ENCODE assay signal across 9 cellular contexts in the genomic region with DNA sequence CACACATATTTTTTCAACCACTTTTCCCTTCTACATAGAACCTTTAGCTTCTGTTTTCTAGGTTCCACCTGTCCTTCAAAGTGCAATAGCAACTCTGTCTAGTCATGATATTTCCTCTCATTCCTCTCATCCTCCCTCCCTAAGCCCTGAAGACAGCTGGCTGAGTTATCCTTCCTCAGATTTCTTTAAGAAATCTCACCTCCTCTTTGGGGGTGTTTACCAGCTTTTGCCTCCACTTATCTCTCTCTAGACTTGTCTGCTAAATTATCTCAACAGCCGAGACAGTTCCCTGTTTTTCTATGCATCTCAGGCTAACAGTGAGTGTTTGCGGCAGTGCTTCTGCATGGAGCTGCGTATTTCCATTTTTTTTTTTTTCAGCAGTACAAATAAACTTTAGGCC. TPM values are rescaled to one million over a fixed set of nuclear protein-coding genes. Genes with fewer than 3 reads are reported as not detected.
DNase-seq lines count a peak whose midpoint lies in the region; ATAC-seq, FAIRE-seq and TF ChIP-seq lines count a peak whose summit lies in the region.
"Had no signal": no experiment of that assay in that cellular context is flagged by ENCODE, and none has a peak within 500 bp of the region (broad histone marks: within the 10 kb centered on the region; RNA-seq: fewer than 3 reads in every experiment).

No MANE protein-coding gene starts in this region.

- no peak for TF ChIP-seq CTCF in mammary epithelial cell (conservative IDR thresholded peaks at IDR 0.05 in 1 of 2, IDR thresholded peaks at IDR 0.05 in 1 of 2; ENCODE audit: extremely low read depth in 1 of 2, insufficient read depth in 1 of 2, low read depth in 1 of 2, low read length in 2 of 2)
- no peak for TF ChIP-seq CTCF in breast epithelium (IDR thresholded peaks at IDR 0.05)
- no peak for TF ChIP-seq CTCF in KMS-11 (conservative IDR thresholded peaks at IDR 0.05; ENCODE audit: low read depth, low read length)
- no peak for TF ChIP-seq CTCF in GM12878 (IDR thresholded peaks at IDR 0.05 in 2 of 3, conservative IDR thresholded peaks at IDR 0.05 in 1 of 3; ENCODE audit: control insufficient read depth in 2 of 3, extremely low read depth in 1 of 3, insufficient read depth in 1 of 3, low read depth in 3 of 3, low read length in 3 of 3)
- TF ChIP-seq CTCF in BE2C (IDR thresholded peaks at IDR 0.05; ENCODE audit: low read depth, low read length): no peak

- TF ChIP-seq POLR2A in breast epithelium (IDR thresholded peaks at IDR 0.05) (no peak), GM12878 (IDR thresholded peaks at IDR 0.05; ENCODE audit: low read depth, low read length) (no peak)

- H4K20me1 ChIP-seq in mammary epithelial cell (ENCODE audit: insufficient read depth, low read length) (no peaks in the 10 kb centered on the region), KMS-11 (ENCODE audit: insufficient read depth) (no peaks in the 10 kb centered on the region), GM12878 (ENCODE audit: control insufficient read depth, insufficient read depth) (no peaks in the 10 kb centered on the region)

- RAD21 ChIA-PET in GM12878 (lab: Charles Lee; ENCODE audit: unreplicated experiment): interaction anchor here (0.6 to 4.4 kb wide), 15 partner anchors 11 to 1271 kb away, joined by 3 to 34 read pairs (median 3); partner anchors contain the start of genes KCTD16 and YIPF5

- WGBS in mammary epithelial cell (ENCODE audit: low coverage, missing lambda C conversion rate): 100% methylated on average over 3 of the region's 3 CpGs
- WGBS in GM12878 (ENCODE audit: insufficient coverage, insufficient replicate concordance, low lambda C conversion rate, missing lambda C conversion rate): 91% methylated on average over 3 of the region's 3 CpGs
- WGBS in small intestine, 3 donors: 84 to 86% (median 84%) methylated on average over 3 of the region's 3 CpGs

- FAIRE-seq in GM12878 (lab: Jason Lieb, UNC) (no peak), small intestine (lab: Jason Lieb, UNC) (no peak)

- H3K27ac ChIP-seq in mammary epithelial cell (ENCODE audit: insufficient read depth, low read depth, low read length): no peak overlapping the region
- H3K27ac ChIP-seq in breast epithelium: no peak overlapping the region
- H3K27ac ChIP-seq in KMS-11: peak overlapping the region; percentile 33
- H3K27ac ChIP-seq in GM12878 (ENCODE audit: control insufficient read depth, insufficient read depth): peak overlapping the region; percentile 73
- H3K27ac ChIP-seq in small intestine (ENCODE audit: low read depth in 1 of 2, low read length in 1 of 2): peak overlapping the region; percentile 34 to 48

- H3K9ac ChIP-seq in mammary epithelial cell (ENCODE audit: insufficient read depth, low read length) (no peak overlapping the region), KMS-11 (no peak overlapping the region), GM12878 (ENCODE audit: control insufficient read depth, insufficient read depth, low read length) (no peak overlapping the region; the same call in 1 of the 2 replicates)

- dilution Hi-C loops in mammary epithelial cell (cut with HindIII; ENCODE audit: low sequenced_read_pairs): no loop called here

- no peak for ATAC-seq in GM12878
- ATAC-seq in HG02642 (IDR thresholded peaks at IDR 0.05; ENCODE audit: poor library complexity, unreplicated experiment): no peak
- ATAC-seq in GM19328 (IDR thresholded peaks at IDR 0.05; ENCODE audit: unreplicated experiment): no peak

- in situ Hi-C loops in mammary epithelial cell (cut with MboI; ENCODE audit: low sequenced_read_pairs in 2 of 2) (loop anchor here in 1 of 2 donors (25.0 kb wide), 1 partner anchor 1621 kb away; no protein-coding TSS in a partner anchor), GM12878 (cut with MboI) (no loop called here)

- SMC1A ChIA-PET in GM12878 (lab: Charles Lee; ENCODE audit: uncharacterized antibody, unreplicated experiment): interaction anchor here (0.6 to 4.5 kb wide), 22 partner anchors 8 to 1334 kb away, joined by 3 to 37 read pairs (median 3); partner anchors contain the start of genes KCTD16 and YIPF5

- no peak for TF ChIP-seq EP300 in GM12878 (IDR thresholded peaks at IDR 0.05; ENCODE audit: borderline replicate concordance in 1 of 2, control insufficient read depth in 1 of 2, low read depth in 2 of 2, low read length in 2 of 2)

- TF ChIP-seq RAD21 in GM12878 (IDR thresholded peaks at IDR 0.05; ENCODE audit: insufficient read depth, low read depth, low read length): no peak

- no peaks in the 10 kb centered on the region for H3K9me3 ChIP-seq in mammary epithelial cell (replicated peaks; ENCODE audit: insufficient read depth, low read length)
- H3K9me3 ChIP-seq in breast epithelium: no peaks in the 10 kb centered on the region
- H3K9me3 ChIP-seq in GM12878 (replicated peaks; ENCODE audit: control insufficient read depth, insufficient read depth, low read length): no peaks in the 10 kb centered on the region; the same call in 1 of the 3 replicates
- H3K9me3 ChIP-seq in small intestine (ENCODE audit: control insufficient read depth, low read depth): no peaks in the 10 kb centered on the region
- no peaks in the 10 kb centered on the region for H3K9me3 ChIP-seq in BE2C

- H3K4me1 ChIP-seq in mammary epithelial cell (ENCODE audit: insufficient read depth, low read length) (peaks cover 17% of the 10 kb centered on the region), breast epithelium (no peaks in the 10 kb centered on the region), KMS-11 (ENCODE audit: low read depth, poor library complexity, severe bottlenecking) (peaks cover 55% of the 10 kb centered on the region), GM12878 (ENCODE audit: control insufficient read depth, insufficient read depth, low read length) (peaks cover 42% of the 10 kb centered on the region), small intestine (ENCODE audit: control insufficient read depth in 2 of 2, insufficient read depth in 1 of 2, low read depth in 1 of 2, low read length in 1 of 2) (peaks cover 5 to 11% of the 10 kb centered on the region in 2 donors), BE2C (peaks cover 16% of the 10 kb centered on the region)

- CTCF ChIA-PET in mammary epithelial cell (lab: Charles Lee; ENCODE audit: low non-redundant PET) (no interaction called here), GM12878 (lab: Yijun Ruan, JAX) (interaction anchor here (0.6 to 3.7 kb wide), 31 partner anchors 10 to 1535 kb away, joined by 3 to 36 read pairs (median 4); partner anchors contain the start of genes KCTD16 and YIPF5)

- H3K27me3 ChIP-seq in mammary epithelial cell (ENCODE audit: insufficient read depth, low read length): peaks cover 3% of the 10 kb centered on the region
- peaks cover 0 to 3% of the 10 kb centered on the region in 2 donors for H3K27me3 ChIP-seq in breast epithelium
- no peaks in the 10 kb centered on the region for H3K27me3 ChIP-seq in KMS-11 (ENCODE audit: insufficient read depth, low read depth)
- no peaks in the 10 kb centered on the region for H3K27me3 ChIP-seq in GM12878 (replicated peaks in 1 of 2; ENCODE audit: control insufficient read depth in 2 of 2, insufficient read depth in 2 of 2, low read length in 1 of 2)
- no peaks in the 10 kb centered on the region for H3K27me3 ChIP-seq in small intestine (ENCODE audit: control insufficient read depth in 2 of 2, insufficient read depth in 2 of 2, low read length in 2 of 2)
- no peaks in the 10 kb centered on the region for H3K27me3 ChIP-seq in BE2C

- no peak overlapping the region for H3K4me3 ChIP-seq in mammary epithelial cell (replicated peaks in 1 of 3; ENCODE audit: insufficient read depth in 1 of 3, low read depth in 2 of 3, low read length in 3 of 3)
- H3K4me3 ChIP-seq in breast epithelium: no peak overlapping the region
- H3K4me3 ChIP-seq in KMS-11 (IDR thresholded peaks at IDR 0.05; ENCODE audit: insufficient read depth, low read depth, low read length): no peak overlapping the region
- no peak overlapping the region for H3K4me3 ChIP-seq in GM12878
- H3K4me3 ChIP-seq in small intestine (ENCODE audit: low read depth in 1 of 2, low read length in 2 of 2): no peak overlapping the region
- H3K4me3 ChIP-seq in BE2C (ENCODE audit: low read depth, low read length): no peak overlapping the region

- H3K4me2 ChIP-seq in mammary epithelial cell (ENCODE audit: insufficient read depth, low read depth, low read length): peak overlapping the region; percentile 63
- H3K4me2 ChIP-seq in KMS-11: peak overlapping the region; percentile 66
- H3K4me2 ChIP-seq in GM12878 (ENCODE audit: control insufficient read depth, insufficient read depth): peak overlapping the region; percentile 78

- H2AFZ ChIP-seq in mammary epithelial cell (ENCODE audit: low read depth, low read length) (peak overlapping the region; percentile 25), KMS-11 (ENCODE audit: low read depth) (peak overlapping the region; percentile 77), GM12878 (ENCODE audit: control insufficient read depth, low read depth, low read length) (peak overlapping the region; percentile 93)

- no peaks in the 10 kb centered on the region for H3K36me3 ChIP-seq in mammary epithelial cell (ENCODE audit: insufficient read depth, low read length)
- no peaks in the 10 kb centered on the region for H3K36me3 ChIP-seq in breast epithelium
- no peaks in the 10 kb centered on the region for H3K36me3 ChIP-seq in KMS-11 (ENCODE audit: insufficient read depth)
- H3K36me3 ChIP-seq in GM12878 (ENCODE audit: control insufficient read depth in 2 of 2, insufficient read depth in 2 of 2, low read length in 1 of 2): no peaks in the 10 kb centered on the region
- H3K36me3 ChIP-seq in small intestine (ENCODE audit: control insufficient read depth in 2 of 2, insufficient read depth in 2 of 2, low read length in 2 of 2): no peaks in the 10 kb centered on the region
- H3K36me3 ChIP-seq in BE2C: no peaks in the 10 kb centered on the region

- DNase-seq in mammary epithelial cell (no peak), breast epithelium (ENCODE audit: low spot score in 2 of 2) (no peak), GM12878 (ENCODE audit: low read depth, low spot score) (no peak), small intestine (no peak), BE2C (no peak)
- DNase-seq: left colon had no signal

- H3K79me2 ChIP-seq in mammary epithelial cell (ENCODE audit: insufficient read depth, low read length): no peaks in the 10 kb centered on the region
- no peaks in the 10 kb centered on the region for H3K79me2 ChIP-seq in KMS-11 (ENCODE audit: insufficient read depth, low read depth)
- H3K79me2 ChIP-seq in GM12878 (ENCODE audit: control insufficient read depth, insufficient read depth, low read length): no peaks in the 10 kb centered on the region

- POLR2A ChIA-PET in GM12878 (lab: Charles Lee): no interaction called here

- intact Hi-C loops in mammary epithelial cell (cut with micrococcal nuclease): no loop called here
- intact Hi-C loops in breast epithelium (cut with DNase I; ENCODE audit: low total_unique reads): no loop called here
- intact Hi-C loops in GM12878 (cut with micrococcal nuclease; ENCODE audit: unreplicated experiment): loop anchor here (5.0 kb wide), 2 partner anchors 214 to 1269 kb away; no protein-coding TSS in a partner anchor

- BruUV-seq in mammary epithelial cell (replicated peaks; lab: Mats Ljungman, UMichigan) (no TSS peak), GM12878 (replicated peaks; lab: Mats Ljungman, UMichigan) (no TSS peak)

RNA-seq across cellular contexts. Expression of gene KCTD16, which starts 20.8 kb away (rescaled TPM):
- total RNA-seq in mammary epithelial cell: under 1 TPM; 0.21 to 0.33 TPM
- 0.03 TPM for polyA plus RNA-seq in mammary epithelial cell
- polyA minus RNA-seq in mammary epithelial cell: not detected
- total RNA-seq in breast epithelium: under 1 TPM; under 0.01 to 0.33 (median 0.32) TPM
- total RNA-seq in GM12878 (2013; cell fraction: nucleolus; rRNA removed): 1.1 and 1.2 TPM in 2 replicates
- 0.06 and 0.11 TPM in 2 replicates for total RNA-seq in GM12878 (2014; rRNA removed)
- 0.04 and 0.14 TPM in 2 replicates for total RNA-seq in GM12878 (2014; rRNA removed; fragmentation: Illumina TruSeq; extraction: Trizol)
- 0.10 and 0.19 TPM in 2 replicates for total RNA-seq in GM12878 (2021)
- polyA plus RNA-seq in GM12878 (2011; ENCODE audit: low read depth): not detected
- 0.10 and 0.19 TPM in 2 replicates for polyA plus RNA-seq in GM12878 (2011; rRNA removed)
- 0.07 and 0.09 TPM in 2 replicates for polyA plus RNA-seq in GM12878 (2011; cell fraction: cytosol; rRNA removed)
- 0.06 and 0.16 TPM in 2 replicates for polyA plus RNA-seq in GM12878 (2011; cell fraction: nucleus; rRNA removed)
- 0.07 TPM in 1 of 2 replicates, not detected in the other for polyA plus RNA-seq in GM12878 (2012)
- 0.03 TPM in 2 replicates for polyA plus RNA-seq in GM12878 (2014; fragmentation: Illumina TruSeq; extraction: Trizol)
- polyA plus RNA-seq in GM12878 (2014; fragmentation: Nextera tagmentation; extraction: Ambion mirVana): under 1 TPM in 1 of 2 experiments, not detected in 1; 0.03 TPM
- 0.09 TPM in 2 replicates for polyA plus RNA-seq in GM12878 (2014; rRNA removed)
- not detected for polyA plus RNA-seq in GM12878 (2016; fragmentation: Nextera tagmentation; extraction: Ambion mirVana)
- 0.26 and 0.59 TPM in 2 replicates for polyA minus RNA-seq in GM12878 (2011; rRNA and poly(A)+ RNA removed)
- polyA minus RNA-seq in GM12878 (2011; cell fraction: cytosol; rRNA and poly(A)+ RNA removed): not detected in 2 replicates
- polyA minus RNA-seq in GM12878 (2011; cell fraction: nucleus; rRNA and poly(A)+ RNA removed): 0.48 and 0.60 TPM in 2 replicates
- polyA plus RNA-seq in small intestine: under 1 TPM; under 0.01 to 0.19 (median under 0.01) TPM
- 0.20 TPM for polyA plus RNA-seq in BE2C (2012; ENCODE audit: insufficient read depth, insufficient read length, low read depth)

RNA-seq across cellular contexts. Expression of gene YIPF5, which starts 21.0 kb away (rescaled TPM):
- total RNA-seq in mammary epithelial cell (10 to 100 TPM; 60.0 to 80.9 TPM), breast epithelium (10 to 100 TPM; 30.5 to 50.4 (median 49.9) TPM), GM12878 (2014; rRNA removed) (24.3 and 26.9 TPM in 2 replicates), GM12878 (2014; rRNA removed; fragmentation: Illumina TruSeq; extraction: Trizol) (33.5 and 34.0 TPM in 2 replicates), GM12878 (2021) (25.9 TPM in 2 replicates)
- polyA plus RNA-seq in mammary epithelial cell (57.4 TPM), GM12878 (2011; rRNA removed) (50.4 and 58.7 TPM in 2 replicates), GM12878 (2014; fragmentation: Illumina TruSeq; extraction: Trizol) (34.6 and 42.1 TPM in 2 replicates), GM12878 (2014; fragmentation: Nextera tagmentation; extraction: Ambion mirVana) (10 to 100 TPM; 25.4 to 47.9 TPM), GM12878 (2014; rRNA removed) (19.5 and 20.0 TPM in 2 replicates), GM12878 (2016; fragmentation: Nextera tagmentation; extraction: Ambion mirVana) (10 to 100 TPM; 41.5 to 45.5 TPM), small intestine (10 to 100 TPM; 16.1 to 19.6 (median 19.5) TPM)
- polyA minus RNA-seq in mammary epithelial cell: 9.5 TPM
- total RNA-seq in GM12878 (2013; cell fraction: nucleolus; rRNA removed): 38.0 and 42.4 TPM in 2 replicates
- 63.1 TPM for polyA plus RNA-seq in GM12878 (2011; ENCODE audit: low read depth)
- 24.5 and 41.7 TPM in 2 replicates for polyA plus RNA-seq in GM12878 (2011; cell fraction: cytosol; rRNA removed)
- 9.1 and 11.1 TPM in 2 replicates for polyA plus RNA-seq in GM12878 (2011; cell fraction: nucleus; rRNA removed)
- polyA plus RNA-seq in GM12878 (2012): 30.5 and 31.8 TPM in 2 replicates
- polyA minus RNA-seq in GM12878 (2011; rRNA and poly(A)+ RNA removed): 31.7 and 63.8 TPM in 2 replicates
- polyA minus RNA-seq in GM12878 (2011; cell fraction: cytosol; rRNA and poly(A)+ RNA removed): 19.2 and 22.6 TPM in 2 replicates
- polyA minus RNA-seq in GM12878 (2011; cell fraction: nucleus; rRNA and poly(A)+ RNA removed): 14.0 and 20.1 TPM in 2 replicates
- 22.9 TPM for polyA plus RNA-seq in BE2C (2012; ENCODE audit: insufficient read depth, insufficient read length, low read depth)

Comparison
In these comparisons a context has a peak if more than half of its experiments do, and no peak if none do; other contexts are left out.
1. H2AFZ ChIP-seq: peak in every context shown above with its lines; median percentile 93 in GM12878; 77 in KMS-11; 25 in mammary epithelial cell.
2. H3K27ac ChIP-seq: peak in KMS-11 (single experiment), GM12878 (single experiment) and small intestine (2 of 2); none in mammary epithelial cell (single experiment) and breast epithelium (0 of 2).
3. Peak in every context shown above with its lines, with median percentiles within 50 percentile points of each other: H3K4me2 ChIP-seq.